13 cellular contexts compared by ENCODE assay signal in the genomic region with DNA sequence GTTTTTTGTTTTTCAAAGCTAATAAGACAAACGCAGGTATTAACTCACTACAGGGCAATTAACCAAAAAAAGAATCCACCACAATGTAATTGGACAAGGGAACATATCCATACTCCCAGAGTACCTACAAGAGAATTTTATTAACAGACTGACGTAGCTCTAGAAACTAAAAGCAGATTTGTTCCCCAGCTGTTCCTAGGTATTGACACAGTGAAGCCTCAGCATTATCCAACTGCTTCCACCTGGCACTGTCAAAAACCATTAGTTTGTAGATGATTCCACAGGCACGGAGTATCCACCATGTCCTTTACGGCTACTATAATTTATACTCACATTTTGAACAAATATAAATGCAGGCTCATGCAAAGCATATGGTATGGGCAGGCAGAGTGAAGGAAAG. TPM values are rescaled to one million over a fixed set of nuclear protein-coding genes. Genes with fewer than 3 reads are reported as not detected.
A peak's percentile ranks its signal among the peaks of the same experiment; 100 is the strongest.
DNase-seq lines count a peak whose midpoint lies in the region; ATAC-seq, FAIRE-seq and TF ChIP-seq lines count a peak whose summit lies in the region.
"Had no signal": no experiment of that assay in that cellular context is flagged by ENCODE, and none has a peak within 500 bp of the region (broad histone marks: within the 10 kb centered on the region; RNA-seq: fewer than 3 reads in every experiment).

No MANE protein-coding gene starts in this region.

- no TSS peak for BruUV-seq in Caco-2 (replicated peaks; lab: Mats Ljungman, UMichigan)

- peak overlapping the region; percentile 60 for H3K27ac Mint-ChIP-seq in Caco-2 (ENCODE audit: unreplicated experiment)

- POLR2A ChIA-PET in Caco-2 (lab: Charles Lee) = no interaction called here

- intact Hi-C loops in Caco-2 (cut with micrococcal nuclease; ENCODE audit: unreplicated experiment) = no loop called here

- no peaks in the 10 kb centered on the region for H3K9me3 Mint-ChIP-seq in Caco-2 (ENCODE audit: unreplicated experiment)

- peak; percentile 64 for FAIRE-seq in islet of Langerhans (lab: Jason Lieb, UNC)
- FAIRE-seq: H54 had no signal

- ATAC-seq in foreskin keratinocyte (no peak), HG03469 (IDR thresholded peaks at IDR 0.05; ENCODE audit: unreplicated experiment) (no peak)
- ATAC-seq: A549 had no signal

- H3K36me3 ChIP-seq in Caco-2 (ENCODE audit: control insufficient read depth, insufficient read depth, low read length) (peaks cover 4% of the 10 kb centered on the region), SJCRH30 (no peaks in the 10 kb centered on the region)

- TF ChIP-seq CTCF in Caco-2 (IDR thresholded peaks at IDR 0.05; ENCODE audit: insufficient read depth in 1 of 2, low read depth in 1 of 2, low read length in 1 of 2, severe bottlenecking in 1 of 2, unreplicated experiment in 1 of 2) (no peak), foreskin keratinocyte (conservative IDR thresholded peaks at IDR 0.05) (no peak)

- no peaks in the 10 kb centered on the region for H3K9me3 ChIP-seq in Caco-2
- no peaks in the 10 kb centered on the region for H3K9me3 ChIP-seq in SJCRH30 (replicated peaks)
- H3K9me3 ChIP-seq: A549 had no signal

- CTCF ChIA-PET in Caco-2 (lab: Charles Lee) = no interaction called here

- H3K4me1 Mint-ChIP-seq in Caco-2 (ENCODE audit: low read depth, unreplicated experiment) = peaks cover 58% of the 10 kb centered on the region

- no peak for DNase-seq in Caco-2
- peak; percentile 25 for DNase-seq in NCI-H146 treated with DMSO at 0.1 percent for 48 hours (lab: John Stamatoyannopoulos, UW; ENCODE audit: unreplicated experiment)
- peak; percentile 37 to 77 for DNase-seq in SJCRH30
- DNase-seq in mucosa of gallbladder (ENCODE audit: low spot score) = no peak
- no peak for DNase-seq in foreskin keratinocyte
- DNase-seq: GDM1, NCI-H1417 treated with DMSO at 0.1 percent for 48 hours, NCI-H510A had no signal

- H3K4me3 Mint-ChIP-seq in Caco-2 (ENCODE audit: unreplicated experiment) = no peak overlapping the region

- peak overlapping the region; percentile 51 for H3K27ac ChIP-seq in SJCRH30
- H3K27ac ChIP-seq in foreskin keratinocyte = no peak overlapping the region
- H3K27ac ChIP-seq: A549, KMS-11 had no signal

- H3K27me3 Mint-ChIP-seq in Caco-2 (ENCODE audit: insufficient read depth, unreplicated experiment) = no peaks in the 10 kb centered on the region

- H3K4me1 ChIP-seq in Caco-2 = peaks cover 64% of the 10 kb centered on the region
- peaks cover 52% of the 10 kb centered on the region for H3K4me1 ChIP-seq in SJCRH30
- no peaks in the 10 kb centered on the region for H3K4me1 ChIP-seq in foreskin keratinocyte
- H3K4me1 ChIP-seq: A549 had no signal

- H3K27me3 ChIP-seq in Caco-2 (replicated peaks; ENCODE audit: control insufficient read depth, insufficient read depth, low read length) (no peaks in the 10 kb centered on the region), SJCRH30 (no peaks in the 10 kb centered on the region), foreskin keratinocyte (peaks cover 20% of the 10 kb centered on the region)

- H3K36me3 Mint-ChIP-seq in Caco-2 (ENCODE audit: insufficient read depth, unreplicated experiment) = peaks cover 78% of the 10 kb centered on the region

- H3K4me3 ChIP-seq in Caco-2 (ENCODE audit: low read depth, low read length) = no peak overlapping the region
- H3K4me3 ChIP-seq in SJCRH30 = no peak overlapping the region
- H3K4me3 ChIP-seq: A549 had no signal

RNA-seq across cellular contexts. Expression of a gene that starts 22.3 kb away (rescaled TPM):
- total RNA-seq in Caco-2 (2022) (145 and 151 TPM in 2 replicates), mucosa of gallbladder (73.4 TPM), foreskin keratinocyte (not detected in 2 replicates)
- total RNA-seq in SJCRH30 (2014; rRNA removed; shearing (Covaris generic)) = 4.1 and 4.3 TPM in 2 replicates
- polyA plus RNA-seq in foreskin keratinocyte = 0.01 TPM in 1 of 2 replicates, not detected in the other

Comparison
In these comparisons a context has a peak if more than half of its experiments do, and no peak if none do; other contexts are left out.
1. DNase-seq: peak in NCI-H146 treated with DMSO at 0.1 percent for 48 hours (single experiment) and SJCRH30 (2 of 2); none in Caco-2 (0 of 2), mucosa of gallbladder (single experiment) and foreskin keratinocyte (0 of 2).
2. RNA of a gene that starts 22.3 kb away (total RNA-seq): 145 to 151 TPM in Caco-2 and 73.4 TPM in mucosa of gallbladder (single experiment); 4.1 to 4.3 TPM in SJCRH30 and not detected in foreskin keratinocyte; every median in the first group is over 10 times any median in the second.